Comparison of ENCODE assay signal across 25 cellular contexts in genomic region chr11:129319751-129320150, GRCh38. TPM values are rescaled to one million over a fixed set of nuclear protein-coding genes. Genes with fewer than 3 reads are reported as not detected.
A peak's percentile ranks its signal among the peaks of the same experiment; 100 is the strongest.
DNase-seq lines count a peak whose midpoint lies in the region; ATAC-seq and TF ChIP-seq lines count a peak whose summit lies in the region.
"Had no signal": no experiment of that assay in that cellular context is flagged by ENCODE, and none has a peak within 500 bp of the region (broad histone marks: within the 10 kb centered on the region; RNA-seq: fewer than 3 reads in every experiment).

No MANE protein-coding gene starts in this region.

- TF ChIP-seq CTCF in neural crest cell (conservative IDR thresholded peaks at IDR 0.05) (no peak), heart right ventricle (IDR thresholded peaks at IDR 0.05) (no peak)

- H4K20me1 ChIP-seq in BLaER1 treated with 17β-estradiol and CSF1 and Interleukin-3, amounts not matched to agents 10 nM and 100 nM, result no peaks in the 10 kb centered on the region
- H4K20me1 ChIP-seq: BLaER1 had no signal

- no peaks in the 10 kb centered on the region for H3K27me3 Mint-ChIP-seq in neural crest cell (ENCODE audit: low read depth)

- H3K4me3 Mint-ChIP-seq in neural crest cell, result peak overlapping the region; percentile 3
- H3K4me3 Mint-ChIP-seq: CD8-positive, alpha-beta T cell had no signal

- no peaks in the 10 kb centered on the region for H3K9me3 ChIP-seq in BLaER1 treated with 17β-estradiol and CSF1 and Interleukin-3, amounts not matched to agents 10 nM and 100 nM (replicated peaks in 1 of 11)
- no peaks in the 10 kb centered on the region for H3K9me3 ChIP-seq in heart right ventricle
- H3K9me3 ChIP-seq: BLaER1 had no signal

- WGBS in heart right ventricle, 2 donors, result 54 to 58% methylated on average over 4 of the region's 4 CpGs

- H3K27me3 ChIP-seq in BLaER1 treated with 17β-estradiol and CSF1 and Interleukin-3, amounts not matched to agents 10 nM and 100 nM, result no peaks in the 10 kb centered on the region
- peaks cover 0 to 9% (median 0%) of the 10 kb centered on the region in 7 donors for H3K27me3 ChIP-seq in heart right ventricle
- H3K27me3 ChIP-seq: BLaER1 had no signal

- H3K27ac ChIP-seq in BLaER1 treated with 17β-estradiol and CSF1 and Interleukin-3, amounts not matched to agents 10 nM and 100 nM, result peak overlapping the region in 1 of 11 experiments; percentile 43; a peak in 1 of 22 replicates
- H3K27ac ChIP-seq in heart right ventricle, result no peak overlapping the region
- H3K27ac ChIP-seq: BLaER1, RWPE1 had no signal

- no peaks in the 10 kb centered on the region for H3K36me3 Mint-ChIP-seq in neural crest cell (ENCODE audit: low read depth)
- H3K36me3 Mint-ChIP-seq: CD8-positive, alpha-beta T cell had no signal

- H3K36me3 ChIP-seq in BLaER1 treated with 17β-estradiol and CSF1 and Interleukin-3, amounts not matched to agents 10 nM and 100 nM, result no peaks in the 10 kb centered on the region
- H3K36me3 ChIP-seq in heart right ventricle, result no peaks in the 10 kb centered on the region
- H3K36me3 ChIP-seq: BLaER1 had no signal

- DNase-seq in DMS153 (lab: John Stamatoyannopoulos, UW), result peak; percentile 41
- DNase-seq in DMS153 treated with DMSO at 0.1 percent for 48 hours (lab: John Stamatoyannopoulos, UW; ENCODE audit: unreplicated experiment), result no peak
- peak; percentile 49 for DNase-seq in NCI-H69 (lab: John Stamatoyannopoulos, UW)
- no peak for DNase-seq in neural crest cell (ENCODE audit: low read depth, low spot score)
- no peak for DNase-seq in superior temporal gyrus (ENCODE audit: extremely low spot score)
- DNase-seq in heart right ventricle, result no peak
- DNase-seq: 8988T; CD8-positive, alpha-beta T cell; H7; KBM-7; MV-4-11; NCI-H2029; NCI-H345; NCI-H510A treated with DMSO at 0.1 percent for 48 hours; SHP77; T-helper 1 cell had no signal

- intact Hi-C loops in heart right ventricle (cut with DNase I), result loop anchor here in 2 of 10 donors (5.0 to 10.0 kb wide), 2 partner anchors 37 to 95 kb away; no protein-coding TSS in a partner anchor

- no peaks in the 10 kb centered on the region for H3K9me3 Mint-ChIP-seq in neural crest cell
- H3K9me3 Mint-ChIP-seq: CD8-positive, alpha-beta T cell had no signal

- ATAC-seq in GM19351 (IDR thresholded peaks at IDR 0.05; ENCODE audit: unreplicated experiment) (no peak), heart right ventricle (no peak)
- ATAC-seq: CD8-positive, alpha-beta T cell; Panc1 had no signal

- H3K4me2 ChIP-seq in BLaER1 treated with 17β-estradiol and CSF1 and Interleukin-3, amounts not matched to agents 10 nM and 100 nM, result peak overlapping the region in 9 of 11 experiments; percentile 3 to 51 (median 47); a peak in 12 of 22 replicates
- H3K4me2 ChIP-seq: BLaER1 had no signal

- no peak overlapping the region for H3K9ac ChIP-seq in BLaER1 treated with 17β-estradiol and CSF1 and Interleukin-3, amounts not matched to agents 10 nM and 100 nM
- H3K9ac ChIP-seq: BLaER1 had no signal

- H3K4me1 Mint-ChIP-seq in neural crest cell, result peaks cover 77% of the 10 kb centered on the region

- H3K27ac Mint-ChIP-seq in neural crest cell (ENCODE audit: unreplicated experiment), result no peak overlapping the region
- H3K27ac Mint-ChIP-seq: CD8-positive, alpha-beta T cell had no signal

- peaks cover 50 to 99% (median 89%) of the 10 kb centered on the region in 10 experiments for H3K4me1 ChIP-seq in BLaER1 treated with 17β-estradiol and CSF1 and Interleukin-3, amounts not matched to agents 10 nM and 100 nM
- peaks cover 0 to 34% (median 15%) of the 10 kb centered on the region in 9 donors for H3K4me1 ChIP-seq in heart right ventricle

- H3K4me3 ChIP-seq in BLaER1 treated with 17β-estradiol and CSF1 and Interleukin-3, amounts not matched to agents 10 nM and 100 nM, result no peak overlapping the region
- H3K4me3 ChIP-seq in heart right ventricle, result no peak overlapping the region
- H3K4me3 ChIP-seq: BLaER1 had no signal

RNA-seq across cellular contexts. Expression of gene BARX2, which starts 55.9 kb away (rescaled TPM):
- total RNA-seq in neural crest cell (not detected in 2 replicates), heart right ventricle (not detected)
- under 1 TPM in 1 of 2 donors, not detected in 1; 0.01 TPM for polyA plus RNA-seq in heart right ventricle
- total RNA-seq: CD8-positive, alpha-beta T cell; H7; LHCN-M2; MCF 10A; SK-MEL-5 had no signal
- polyA plus RNA-seq: AG04450 had no signal

Comparison
In these comparisons a context has a peak if more than half of its experiments do, and no peak if none do; other contexts are left out.
1. DNase-seq: peak in DMS153 (single experiment) and NCI-H69 (single experiment); none in DMS153 treated with DMSO at 0.1 percent for 48 hours (single experiment), neural crest cell (single experiment), superior temporal gyrus (single experiment) and heart right ventricle (0 of 2).